In genomic region chr3:71497367-71497925, GRCh38 we compare ENCODE assay signal across 1 cellular context.
TF ChIP-seq lines count a peak whose summit lies in the region.

No MANE protein-coding gene starts in this region.

TF ChIP-seq in H1, 55 proteins besides CTCF, POLR2A, EP300 and RAD21:
- TF ChIP-seq SAP30 (IDR thresholded peaks at IDR 0.05; ENCODE audit: insufficient read depth, insufficient replicate concordance, low read length) (no peak), CHD7 (IDR thresholded peaks at IDR 0.05; ENCODE audit: insufficient replicate concordance, low read length) (peak; percentile 28), NANOG (IDR thresholded peaks at IDR 0.05; ENCODE audit: insufficient read depth, low read depth, low read length, poor library complexity, severe bottlenecking) (peak; percentile 83), KDM4A (IDR thresholded peaks at IDR 0.05; ENCODE audit: low read depth, low read length, severe bottlenecking) (no peak), HDAC2 (IDR thresholded peaks at IDR 0.05; ENCODE audit: borderline replicate concordance in 1 of 2, low read depth in 2 of 2, low read length in 2 of 2) (peak in 1 of 2 experiments; percentile 79; a peak in 1 of 4 replicates), POU5F1 (IDR thresholded peaks at IDR 0.05; ENCODE audit: low read depth, low read length) (no peak)
